15 cellular contexts compared by ENCODE assay signal in the genomic region with DNA sequence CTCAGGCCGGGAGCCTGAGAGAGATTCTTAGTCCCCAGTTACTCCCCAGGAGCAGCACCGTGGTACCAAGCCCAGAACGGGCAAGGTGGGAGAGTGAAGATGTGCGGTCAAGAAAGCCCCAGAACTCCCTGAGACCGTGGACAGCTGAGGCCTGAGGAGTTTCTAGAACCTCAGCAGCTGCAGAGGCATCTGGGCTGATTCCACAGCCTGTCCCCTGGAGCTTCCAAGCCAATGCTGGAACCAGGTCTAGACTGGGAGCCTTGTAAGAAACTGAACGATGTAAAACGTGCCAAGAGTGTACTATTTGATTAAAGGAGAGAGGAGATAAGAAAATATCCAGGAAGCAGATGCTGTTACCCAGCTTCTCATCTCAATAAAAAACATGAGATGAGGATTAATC.
DNase-seq lines count a peak whose midpoint lies in the region; ATAC-seq and TF ChIP-seq lines count a peak whose summit lies in the region.
"Had no signal": no experiment of that assay in that cellular context is flagged by ENCODE, and none has a peak within 500 bp of the region (broad histone marks: within the 10 kb centered on the region; RNA-seq: fewer than 3 reads in every experiment).

No MANE protein-coding gene starts in this region.

- H3K4me2 ChIP-seq in trophoblast cell (ENCODE audit: low read length), result no peak overlapping the region
- H3K4me2 ChIP-seq: GM23338 had no signal

- H3K4me3 ChIP-seq in esophagus muscularis mucosa (no peak overlapping the region), heart right ventricle (no peak overlapping the region), trophoblast cell (ENCODE audit: low read depth, low read length) (no peak overlapping the region), subcutaneous abdominal adipose tissue (ENCODE audit: low read depth in 1 of 5, low read length in 5 of 5) (no peak overlapping the region), adrenal gland (no peak overlapping the region)
- H3K4me3 ChIP-seq: GM23338 had no signal

- H3K9ac ChIP-seq in trophoblast cell (ENCODE audit: low read length) (no peak overlapping the region), subcutaneous abdominal adipose tissue (ENCODE audit: low read length in 5 of 5) (no peak overlapping the region)

- peak overlapping the region; percentile 33 for H2BK12ac ChIP-seq in trophoblast cell (ENCODE audit: low read length)

- H3K9me3 ChIP-seq in esophagus muscularis mucosa (peaks cover 0 to 5% (median 0%) of the 10 kb centered on the region in 4 donors), heart right ventricle (peaks cover 0 to 2% (median 0%) of the 10 kb centered on the region in 11 donors), trophoblast cell (ENCODE audit: insufficient read depth, low read depth, low read length) (peaks cover 2% of the 10 kb centered on the region), subcutaneous abdominal adipose tissue (ENCODE audit: control insufficient read depth in 5 of 5, low read length in 5 of 5) (peaks cover 0 to 1% (median 0%) of the 10 kb centered on the region in 5 donors), adrenal gland (replicated peaks in 1 of 3) (no peaks in the 10 kb centered on the region)
- no peaks in the 10 kb centered on the region for H3K9me3 ChIP-seq in CD4-positive, alpha-beta T cell (ENCODE audit: control insufficient read depth, low read length)
- H3K9me3 ChIP-seq: BE2C, Caco-2 had no signal

- no peak overlapping the region for H2AK5ac ChIP-seq in trophoblast cell (ENCODE audit: low read length)

- H3K23ac ChIP-seq in trophoblast cell (ENCODE audit: low read length), result no peak overlapping the region

- no peaks in the 10 kb centered on the region for H3K4me1 Mint-ChIP-seq in CD4-positive, alpha-beta T cell (ENCODE audit: low read depth)
- H3K4me1 Mint-ChIP-seq: CD4-positive, CD25-positive, alpha-beta regulatory T cell had no signal

- POLR2A ChIA-PET in CD4-positive, alpha-beta T cell (lab: Charles Lee), result no interaction called here

- peak overlapping the region; percentile 15 for H4K91ac ChIP-seq in trophoblast cell (ENCODE audit: low read depth, low read length)

- H3K27ac ChIP-seq in esophagus muscularis mucosa (replicated peaks in 1 of 4), result no peak overlapping the region
- H3K27ac ChIP-seq in heart right ventricle, result peak overlapping the region in 1 of 10 donors; percentile 46
- H3K27ac ChIP-seq in trophoblast cell (ENCODE audit: low read depth, low read length), result no peak overlapping the region
- peak overlapping the region; percentile 52 for H3K27ac ChIP-seq in subcutaneous abdominal adipose tissue (ENCODE audit: low read depth, low read length)
- no peak overlapping the region for H3K27ac ChIP-seq in CD4-positive, alpha-beta T cell (ENCODE audit: low read depth, low read length)
- no peak overlapping the region for H3K27ac ChIP-seq in adrenal gland

- no peak overlapping the region for H4K12ac ChIP-seq in trophoblast cell (ENCODE audit: low read depth, low read length)

- no peak overlapping the region for H4K8ac ChIP-seq in trophoblast cell (ENCODE audit: low read depth, low read length)

- DNase-seq in esophagus muscularis mucosa (ENCODE audit: extremely low spot score) (peak; percentile 82), heart right ventricle (no peak), trophoblast cell (no peak), adrenal gland (no peak), HuH-7 (ENCODE audit: low spot score) (no peak)
- DNase-seq in CD4-positive, alpha-beta T cell, result no peak
- DNase-seq: ACHN; BE2C; C1 segment of cervical spinal cord; Caco-2; CD4-positive, CD25-positive, alpha-beta regulatory T cell; HCEC 1CT had no signal

- H3K27ac Mint-ChIP-seq in CD4-positive, alpha-beta T cell, result no peak overlapping the region
- H3K27ac Mint-ChIP-seq: CD4-positive, CD25-positive, alpha-beta regulatory T cell; GM23338 had no signal

- no peaks in the 10 kb centered on the region for H3K27me3 ChIP-seq in esophagus muscularis mucosa
- H3K27me3 ChIP-seq in heart right ventricle, result peaks cover 0 to 3% (median 0%) of the 10 kb centered on the region in 7 donors
- H3K27me3 ChIP-seq in trophoblast cell (ENCODE audit: insufficient read depth, low read length), result no peaks in the 10 kb centered on the region
- no peaks in the 10 kb centered on the region for H3K27me3 ChIP-seq in subcutaneous abdominal adipose tissue (ENCODE audit: control insufficient read depth in 5 of 5, insufficient read depth in 4 of 5, low read length in 5 of 5)
- no peaks in the 10 kb centered on the region for H3K27me3 ChIP-seq in CD4-positive, alpha-beta T cell (ENCODE audit: control insufficient read depth, insufficient read depth, low read length)
- H3K27me3 ChIP-seq in adrenal gland, result no peaks in the 10 kb centered on the region
- H3K27me3 ChIP-seq: BE2C had no signal

- H3K4me1 ChIP-seq in esophagus muscularis mucosa (peaks cover 9 to 38% (median 31%) of the 10 kb centered on the region in 4 donors), heart right ventricle (peaks cover 0 to 7% (median 0%) of the 10 kb centered on the region in 9 donors), trophoblast cell (ENCODE audit: control insufficient read depth in 1 of 2, insufficient read depth in 2 of 2, low read length in 2 of 2) (peaks cover 16 to 19% of the 10 kb centered on the region in 2 experiments), subcutaneous abdominal adipose tissue (ENCODE audit: control insufficient read depth in 5 of 5, insufficient read depth in 5 of 5, low read length in 5 of 5) (peaks cover 6 to 58% (median 39%) of the 10 kb centered on the region in 5 donors), adrenal gland (replicated peaks in 1 of 2) (peaks cover 0 to 4% of the 10 kb centered on the region in 2 donors)
- H3K4me1 ChIP-seq: BE2C had no signal

- H2AFZ ChIP-seq in trophoblast cell (ENCODE audit: insufficient read depth, low read length, poor library complexity), result no peak overlapping the region
- H2AFZ ChIP-seq: GM23338 had no signal

- intact Hi-C loops in esophagus muscularis mucosa (cut with DNase I) (no loop called here), heart right ventricle (cut with DNase I) (no loop called here), adrenal gland (cut with DNase I) (no loop called here)
- intact Hi-C loops in CD4-positive, alpha-beta T cell (cut with DNase I, micrococcal nuclease), result no loop called here

- peaks cover 7% of the 10 kb centered on the region for H3K27me3 Mint-ChIP-seq in CD4-positive, alpha-beta T cell

- 83% methylated on average over 6 of the region's 7 CpGs for WGBS in esophagus muscularis mucosa
- WGBS in heart right ventricle, 2 donors, result 77 to 79% methylated on average over 7 of the region's 7 CpGs
- WGBS in trophoblast cell (ENCODE audit: extremely low coverage, insufficient coverage, insufficient read length), result no CpG with 5 or more reads among the region's 7 CpGs
- WGBS in adrenal gland, 4 donors, result 71 to 85% (median 79%) methylated on average over 4 to 7 of the region's 7 CpGs

- no peak overlapping the region for H2BK120ac ChIP-seq in trophoblast cell (ENCODE audit: insufficient read depth, low read length, poor library complexity)

- H3K9me3 Mint-ChIP-seq in CD4-positive, alpha-beta T cell, result no peaks in the 10 kb centered on the region

- no peak overlapping the region for H3K4me3 Mint-ChIP-seq in CD4-positive, alpha-beta T cell
- H3K4me3 Mint-ChIP-seq: CD4-positive, CD25-positive, alpha-beta regulatory T cell; GM23338 had no signal

- no peak overlapping the region for H3K4ac ChIP-seq in trophoblast cell (ENCODE audit: low read depth, low read length)

- CTCF ChIA-PET in CD4-positive, alpha-beta T cell (lab: Charles Lee), result no interaction called here

- H3K14ac ChIP-seq in trophoblast cell (ENCODE audit: low read length), result no peak overlapping the region

- TF ChIP-seq EP300 in esophagus muscularis mucosa (IDR thresholded peaks at IDR 0.05), result no peak

- peaks cover 16% of the 10 kb centered on the region for H3K79me1 ChIP-seq in trophoblast cell (ENCODE audit: low read length)

- no peak for TF ChIP-seq POLR2A in esophagus muscularis mucosa (IDR thresholded peaks at IDR 0.05; ENCODE audit: low read depth)
- TF ChIP-seq POLR2A in adrenal gland (IDR thresholded peaks at IDR 0.05), result no peak

- peaks cover 2% of the 10 kb centered on the region for H3K79me2 ChIP-seq in trophoblast cell (ENCODE audit: control insufficient read depth, insufficient read depth, low read length, poor library complexity)

- H2BK5ac ChIP-seq in trophoblast cell (ENCODE audit: low read depth, low read length, poor library complexity), result no peak overlapping the region

- H3K36me3 Mint-ChIP-seq in CD4-positive, alpha-beta T cell (ENCODE audit: low read depth), result no peaks in the 10 kb centered on the region
- H3K36me3 Mint-ChIP-seq: CD4-positive, CD25-positive, alpha-beta regulatory T cell had no signal

- peak in 5 of 8 donors; percentile 34 to 65 (median 51) for ATAC-seq in heart right ventricle
- no peak for ATAC-seq in CD4-positive, alpha-beta T cell (ENCODE audit: poor library complexity)
- ATAC-seq in GM21723 (IDR thresholded peaks at IDR 0.05; ENCODE audit: unreplicated experiment), result no peak
- ATAC-seq: GM23338 had no signal

- H3K18ac ChIP-seq in trophoblast cell (ENCODE audit: low read length), result no peak overlapping the region

- TF ChIP-seq CTCF in esophagus muscularis mucosa (IDR thresholded peaks at IDR 0.05) (no peak), heart right ventricle (IDR thresholded peaks at IDR 0.05) (no peak), adrenal gland (IDR thresholded peaks at IDR 0.05) (no peak)
- TF ChIP-seq CTCF in CD4-positive, alpha-beta T cell (IDR thresholded peaks at IDR 0.05), result no peak

- H3K36me3 ChIP-seq in esophagus muscularis mucosa, result no peaks in the 10 kb centered on the region
- H3K36me3 ChIP-seq in heart right ventricle, result no peaks in the 10 kb centered on the region
- no peaks in the 10 kb centered on the region for H3K36me3 ChIP-seq in trophoblast cell (ENCODE audit: control insufficient read depth in 1 of 2, insufficient read depth in 2 of 2, low read length in 2 of 2)
- no peaks in the 10 kb centered on the region for H3K36me3 ChIP-seq in subcutaneous abdominal adipose tissue (ENCODE audit: control insufficient read depth in 5 of 5, insufficient read depth in 5 of 5, low read length in 5 of 5)
- no peaks in the 10 kb centered on the region for H3K36me3 ChIP-seq in adrenal gland (replicated peaks in 1 of 2)
- H3K36me3 ChIP-seq: BE2C had no signal

Comparison
In these comparisons a context has a peak if more than half of its experiments do, and no peak if none do; other contexts are left out.
1. ATAC-seq: peak in heart right ventricle (5 of 8); none in CD4-positive, alpha-beta T cell (single experiment) and GM21723 (single experiment).